ENCODE assay signal across 1 cellular context in genomic region chr10:12444981-12445700, GRCh38.
TF ChIP-seq lines count a peak whose summit lies in the region.

No MANE protein-coding gene starts in this region.

TF ChIP-seq in GM23338, 12 proteins besides CTCF, POLR2A, EP300 and RAD21 (continued from another document):
- no peak; the same call in 1 of the 2 replicates for TF ChIP-seq ZNF462 (CRISPR knock-in tag; IDR thresholded peaks at IDR 0.05)
- no peak for TF ChIP-seq EZH2phosphoT487 (IDR thresholded peaks at IDR 0.05; ENCODE audit: unreplicated experiment)
- no peak for TF ChIP-seq ZNF331 (CRISPR knock-in tag; IDR thresholded peaks at IDR 0.05; ENCODE audit: low read depth)
- TF ChIP-seq JUNB (IDR thresholded peaks at IDR 0.05; ENCODE audit: unreplicated experiment): no peak
- TF ChIP-seq EZH2 (IDR thresholded peaks at IDR 0.05; ENCODE audit: low read depth, unreplicated experiment): no peak
- no peak for TF ChIP-seq ZNF114 (CRISPR knock-in tag; IDR thresholded peaks at IDR 0.05)
